Comparison of ENCODE assay signal across 8 cellular contexts in the genomic region with DNA sequence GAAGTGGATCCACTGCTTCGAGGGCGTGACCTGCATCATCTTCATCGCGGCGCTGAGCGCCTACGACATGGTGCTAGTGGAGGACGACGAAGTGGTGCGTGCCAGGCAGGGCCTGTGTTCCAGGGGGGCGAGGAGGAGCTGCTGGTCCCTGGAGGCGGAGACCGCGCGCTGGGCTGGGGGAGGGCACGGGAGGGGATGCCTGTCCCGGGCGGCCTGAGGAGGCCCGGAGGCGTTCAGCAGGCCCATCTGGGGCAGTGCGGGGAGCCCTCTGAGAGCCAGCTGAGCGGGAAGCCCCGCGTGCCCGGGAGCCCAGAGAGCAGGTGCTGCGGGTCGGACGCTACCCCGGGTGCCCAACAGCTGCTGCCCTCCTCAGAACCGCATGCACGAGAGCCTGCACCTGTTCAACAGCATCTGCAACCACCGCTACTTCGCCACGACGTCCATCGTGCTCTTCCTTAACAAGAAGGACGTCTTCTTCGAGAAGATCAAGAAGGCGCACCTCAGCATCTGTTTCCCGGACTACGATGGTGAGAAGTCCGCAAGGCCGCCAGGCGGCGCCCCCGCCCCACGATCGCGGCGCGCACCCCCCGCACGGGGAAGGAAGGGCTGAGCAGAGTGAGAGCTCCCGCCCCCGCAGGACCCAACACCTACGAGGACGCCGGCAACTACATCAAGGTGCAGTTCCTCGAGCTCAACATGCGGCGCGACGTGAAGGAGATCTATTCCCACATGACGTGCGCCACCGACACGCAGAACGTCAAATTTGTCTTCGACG. TPM values are rescaled to one million over a fixed set of nuclear protein-coding genes. Genes with fewer than 3 reads are reported as not detected.
DNase-seq lines count a peak whose midpoint lies in the region; ATAC-seq and TF ChIP-seq lines count a peak whose summit lies in the region.

No MANE protein-coding gene starts in this region.

- DNase-seq in GM12864 (ENCODE audit: low read depth) (peak; percentile 29), MV-4-11 (lab: John Stamatoyannopoulos, UW) (peak; percentile 45), memory B cell (ENCODE audit: low spot score in 2 of 2) (peak; percentile 80 to 86), H4 (ENCODE audit: low spot score) (no peak)
- DNase-seq in activated CD4-positive, alpha-beta T cell treated with anti-CD3 and anti-CD28 coated beads, Interleukin-2, amount 50 U/mL, for 4 hours, result peak; percentile 91 to 92
- peak; percentile 44 for DNase-seq in stimulated activated CD8-positive, alpha-beta memory T cell treated with anti-CD3 and anti-CD28 coated beads, Interleukin-15, amount 100 ng/mL, for 24 hours (ENCODE audit: low read depth)

- ATAC-seq in memory B cell (ENCODE audit: low read depth) (peak; percentile 84), GM18861 (IDR thresholded peaks at IDR 0.05; ENCODE audit: unreplicated experiment) (no peak)

- no peak overlapping the region for H3K4me3 ChIP-seq in GM12864 (ENCODE audit: low read depth, low read length)

- H3K27me3 Mint-ChIP-seq in dendritic cell treated with granulocyte-macrophage colony-stimulating factor and Interleukin-4, amounts not matched to agents 40 ng/mL and 50 ng/mL, for 4 days, result peaks cover 60% of the 10 kb centered on the region
- peaks cover 11% of the 10 kb centered on the region for H3K27me3 Mint-ChIP-seq in memory B cell

- H3K27ac Mint-ChIP-seq in dendritic cell treated with granulocyte-macrophage colony-stimulating factor and Interleukin-4, amounts not matched to agents 40 ng/mL and 50 ng/mL, for 4 days, result no peak overlapping the region
- H3K27ac Mint-ChIP-seq in memory B cell, result peak overlapping the region; percentile 50

- no peaks in the 10 kb centered on the region for H3K9me3 Mint-ChIP-seq in dendritic cell treated with granulocyte-macrophage colony-stimulating factor and Interleukin-4, amounts not matched to agents 40 ng/mL and 50 ng/mL, for 4 days
- no peaks in the 10 kb centered on the region for H3K9me3 Mint-ChIP-seq in memory B cell

- intact Hi-C loops in dendritic cell treated with granulocyte-macrophage colony-stimulating factor and Interleukin-4, amounts not matched to agents 40 ng/mL and 50 ng/mL, for 4 days (cut with micrococcal nuclease), result no loop called here

- H3K36me3 Mint-ChIP-seq in dendritic cell treated with granulocyte-macrophage colony-stimulating factor and Interleukin-4, amounts not matched to agents 40 ng/mL and 50 ng/mL, for 4 days (ENCODE audit: low read depth), result no peaks in the 10 kb centered on the region
- no peaks in the 10 kb centered on the region for H3K36me3 Mint-ChIP-seq in memory B cell

- peaks cover 22% of the 10 kb centered on the region for H3K4me1 Mint-ChIP-seq in dendritic cell treated with granulocyte-macrophage colony-stimulating factor and Interleukin-4, amounts not matched to agents 40 ng/mL and 50 ng/mL, for 4 days (ENCODE audit: low read depth)
- peaks cover 5% of the 10 kb centered on the region for H3K4me1 Mint-ChIP-seq in memory B cell

- H3K4me3 Mint-ChIP-seq in dendritic cell treated with granulocyte-macrophage colony-stimulating factor and Interleukin-4, amounts not matched to agents 40 ng/mL and 50 ng/mL, for 4 days, result peak overlapping the region; percentile 17
- H3K4me3 Mint-ChIP-seq in memory B cell, result peak overlapping the region; percentile 21

- peak; percentile 84 for TF ChIP-seq CTCF in GM12864 (IDR thresholded peaks at IDR 0.05; ENCODE audit: low read depth, low read length, missing control alignments)

RNA-seq across cellular contexts. Expression of a gene that starts 2.9 kb away (rescaled TPM):
- total RNA-seq in H4 (2014; rRNA removed; shearing (Covaris generic)), result not detected in 2 replicates

RNA-seq across cellular contexts. Expression of a gene that starts 10.8 kb away (rescaled TPM):
- not detected in 2 replicates for total RNA-seq in H4 (2014; rRNA removed; shearing (Covaris generic))

RNA-seq across cellular contexts. Expression of a gene that starts 39.2 kb away (rescaled TPM):
- 0.33 and 3.8 TPM in 2 replicates for total RNA-seq in H4 (2014; rRNA removed; shearing (Covaris generic))

RNA-seq across cellular contexts. Expression of a gene that starts 41.7 kb away (rescaled TPM):
- total RNA-seq in H4 (2014; rRNA removed; shearing (Covaris generic)), result 127 and 141 TPM in 2 replicates
